18 cellular contexts compared by ENCODE assay signal in the genomic region with DNA sequence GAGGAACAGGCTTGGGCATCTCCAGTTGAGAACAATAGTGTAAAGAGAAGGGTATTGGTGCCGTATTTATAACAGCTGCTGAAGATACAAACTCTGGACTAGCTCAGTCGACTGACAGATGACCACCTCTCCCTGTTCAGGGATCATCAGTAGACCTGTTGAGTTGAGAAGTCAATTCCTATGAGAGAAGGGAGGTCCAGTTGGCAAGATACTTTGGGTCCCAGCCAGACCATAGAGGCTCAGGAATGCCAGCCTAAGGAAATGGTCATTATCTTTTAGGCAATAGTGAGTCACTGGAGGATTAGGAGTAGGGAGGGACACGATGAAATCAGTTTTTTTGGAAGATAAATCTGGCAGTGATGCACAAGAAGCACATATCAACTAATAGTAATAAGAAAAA.
DNase-seq lines count a peak whose midpoint lies in the region; ATAC-seq and TF ChIP-seq lines count a peak whose summit lies in the region.
"Had no signal": no experiment of that assay in that cellular context is flagged by ENCODE, and none has a peak within 500 bp of the region (broad histone marks: within the 10 kb centered on the region; RNA-seq: fewer than 3 reads in every experiment).

No MANE protein-coding gene starts in this region.

- peak; percentile 78 for ATAC-seq in sciatic nerve
- ATAC-seq in naive thymus-derived CD4-positive, alpha-beta T cell = no peak
- no peak for ATAC-seq in HG03196 (IDR thresholded peaks at IDR 0.05; ENCODE audit: unreplicated experiment)
- ATAC-seq in GM18909 (IDR thresholded peaks at IDR 0.05; ENCODE audit: poor library complexity, unreplicated experiment) = no peak
- ATAC-seq: foreskin keratinocyte; stimulated activated naive CD8-positive, alpha-beta T cell treated with anti-CD3 and anti-CD28 coated beads, Interleukin-15, amount 100 ng/mL, for 72 hours had no signal

- intact Hi-C loops in sciatic nerve (cut with DNase I) = no loop called here
- intact Hi-C loops in naive thymus-derived CD4-positive, alpha-beta T cell (cut with micrococcal nuclease) = no loop called here

- no peak overlapping the region for H3K27ac ChIP-seq in RWPE1
- H3K27ac ChIP-seq in naive thymus-derived CD4-positive, alpha-beta T cell (ENCODE audit: low read depth, low read length) = no peak overlapping the region
- H3K27ac ChIP-seq: colonic mucosa, foreskin keratinocyte, PC-9 had no signal

- H3K27me3 Mint-ChIP-seq in naive thymus-derived CD4-positive, alpha-beta T cell = peaks cover 0 to 10% (median 4%) of the 10 kb centered on the region in 5 donors
- H3K27me3 Mint-ChIP-seq: stimulated activated naive CD8-positive, alpha-beta T cell treated with anti-CD3 and anti-CD28 coated beads, Interleukin-15, amount 100 ng/mL, for 72 hours had no signal

- peaks cover 0 to 2% (median 0%) of the 10 kb centered on the region in 11 donors for H3K9me3 Mint-ChIP-seq in naive thymus-derived CD4-positive, alpha-beta T cell
- H3K9me3 Mint-ChIP-seq: stimulated activated naive CD8-positive, alpha-beta T cell treated with anti-CD3 and anti-CD28 coated beads, Interleukin-15, amount 100 ng/mL, for 72 hours had no signal

- H3K9me3 ChIP-seq in naive thymus-derived CD4-positive, alpha-beta T cell (ENCODE audit: control insufficient read depth in 2 of 3, low read length in 3 of 3) = no peaks in the 10 kb centered on the region
- H3K9me3 ChIP-seq: colonic mucosa had no signal

- H3K4me1 ChIP-seq in naive thymus-derived CD4-positive, alpha-beta T cell (ENCODE audit: control insufficient read depth in 2 of 2, insufficient read depth in 2 of 2, low read length in 2 of 2) = no peaks in the 10 kb centered on the region
- H3K4me1 ChIP-seq: colonic mucosa, foreskin keratinocyte had no signal

- no peaks in the 10 kb centered on the region for H3K36me3 Mint-ChIP-seq in naive thymus-derived CD4-positive, alpha-beta T cell

- CTCF ChIA-PET in RWPE1 (lab: Yijun Ruan, JAX) = no interaction called here
- CTCF ChIA-PET in naive thymus-derived CD4-positive, alpha-beta T cell (lab: Charles Lee) = no interaction called here

- no peak for TF ChIP-seq CTCF in RWPE1 (conservative IDR thresholded peaks at IDR 0.05; ENCODE audit: low read depth)
- no peak for TF ChIP-seq CTCF in epithelial cell of esophagus (IDR thresholded peaks at IDR 0.05; ENCODE audit: insufficient read depth, low read depth, low read length, missing control alignments)

- no peak overlapping the region for H3K4me3 Mint-ChIP-seq in naive thymus-derived CD4-positive, alpha-beta T cell
- H3K4me3 Mint-ChIP-seq: stimulated activated naive CD8-positive, alpha-beta T cell treated with anti-CD3 and anti-CD28 coated beads, Interleukin-15, amount 100 ng/mL, for 72 hours had no signal

- H3K36me3 ChIP-seq in naive thymus-derived CD4-positive, alpha-beta T cell (ENCODE audit: control insufficient read depth in 2 of 3, insufficient read depth in 3 of 3, low read length in 3 of 3) = no peaks in the 10 kb centered on the region
- H3K36me3 ChIP-seq: colonic mucosa had no signal

- no peak overlapping the region for H3K4me3 ChIP-seq in epithelial cell of esophagus (ENCODE audit: low read length)
- no peak overlapping the region for H3K4me3 ChIP-seq in naive thymus-derived CD4-positive, alpha-beta T cell (ENCODE audit: low read length)
- H3K4me3 ChIP-seq: colonic mucosa, PC-9 had no signal

- POLR2A ChIA-PET in RWPE1 (lab: Yijun Ruan, JAX; ENCODE audit: low non-redundant PET) = no interaction called here
- POLR2A ChIA-PET in naive thymus-derived CD4-positive, alpha-beta T cell (lab: Charles Lee) = no interaction called here

- no peaks in the 10 kb centered on the region for H3K27me3 ChIP-seq in naive thymus-derived CD4-positive, alpha-beta T cell (ENCODE audit: control insufficient read depth in 2 of 2, insufficient read depth in 2 of 2, low read length in 2 of 2)
- H3K27me3 ChIP-seq: colonic mucosa, foreskin keratinocyte had no signal

- no peaks in the 10 kb centered on the region for H3K4me1 Mint-ChIP-seq in naive thymus-derived CD4-positive, alpha-beta T cell
- H3K4me1 Mint-ChIP-seq: stimulated activated naive CD8-positive, alpha-beta T cell treated with anti-CD3 and anti-CD28 coated beads, Interleukin-15, amount 100 ng/mL, for 72 hours had no signal

- DNase-seq in GM03348 (ENCODE audit: low spot score) (peak; percentile 74), RWPE1 (ENCODE audit: low spot score) (peak; percentile 21), epithelial cell of esophagus (ENCODE audit: low read depth) (peak; percentile 22), sciatic nerve (ENCODE audit: low spot score) (no peak), NCI-H1930 (lab: John Stamatoyannopoulos, UW) (no peak)
- no peak for DNase-seq in naive thymus-derived CD4-positive, alpha-beta T cell
- DNase-seq: activated CD4-positive, alpha-beta T cell treated with anti-CD3 and anti-CD28 coated beads, Interleukin-2, amount 50 U/mL, for 48 hours; colonic mucosa; foreskin keratinocyte; H7; NCI-H1105; NCI-H446; PC-9; retina; stimulated activated naive CD8-positive, alpha-beta T cell treated with anti-CD3 and anti-CD28 coated beads, Interleukin-15, amount 100 ng/mL, for 72 hours; T-helper 9 cell had no signal

- H3K27ac Mint-ChIP-seq in naive thymus-derived CD4-positive, alpha-beta T cell = no peak overlapping the region
- H3K27ac Mint-ChIP-seq: stimulated activated naive CD8-positive, alpha-beta T cell treated with anti-CD3 and anti-CD28 coated beads, Interleukin-15, amount 100 ng/mL, for 72 hours had no signal

Comparison
In these comparisons a context has a peak if more than half of its experiments do, and no peak if none do; other contexts are left out.
1. DNase-seq: peak in GM03348 (single experiment), RWPE1 (single experiment) and epithelial cell of esophagus (single experiment); none in sciatic nerve (single experiment), naive thymus-derived CD4-positive, alpha-beta T cell (0 of 9) and NCI-H1930 (0 of 2).